In the genomic region with DNA sequence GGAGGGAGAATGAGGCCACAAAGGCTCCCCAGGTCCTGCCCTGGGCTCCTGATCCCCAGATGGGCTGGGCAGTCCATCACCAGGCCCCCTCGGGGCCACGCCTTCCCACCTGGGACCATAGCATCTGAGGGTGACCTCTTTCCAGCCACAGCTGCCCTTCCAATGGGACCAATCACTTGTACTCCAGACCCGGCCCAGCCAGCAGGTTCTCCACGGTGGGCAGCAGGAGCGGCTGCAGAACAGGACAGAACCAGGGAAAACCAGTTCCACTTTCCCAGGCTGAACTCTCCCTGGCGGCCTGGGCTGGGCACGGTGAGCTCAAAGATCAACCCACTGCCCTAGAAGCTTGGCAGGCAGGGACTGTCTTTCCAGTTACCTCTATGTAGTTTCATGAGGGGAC, we compare ENCODE assay signal across 12 cellular contexts.
"Had no signal": no experiment of that assay in that cellular context is flagged by ENCODE, and none has a peak within 500 bp of the region (broad histone marks: within the 10 kb centered on the region; RNA-seq: fewer than 3 reads in every experiment).

No MANE protein-coding gene starts in this region.

- H3K27me3 ChIP-seq: gastroesophageal sphincter, ovary, tibial artery, uterus had no signal

- DNase-seq: activated CD4-positive, CD25-positive, alpha-beta regulatory T cell treated with anti-CD3 and anti-CD28 coated beads, Interleukin-2, amount 50 U/mL, for 72 hours; activated naive CD4-positive, alpha-beta T cell treated with anti-CD3 and anti-CD28 coated beads for 36 hours; activated T-cell treated with anti-CD3 and anti-CD28 coated beads for 4 hours; erythroblast; ovary; stimulated activated CD4-positive, alpha-beta T cell treated with anti-CD3 and anti-CD28 coated beads, Interleukin-4, amount 100 ng/mL, for 1 hour; stimulated activated naive CD4-positive, alpha-beta T cell; T-helper 9 cell; uterus had no signal

- H3K9me3 Mint-ChIP-seq: activated naive CD4-positive, alpha-beta T cell treated with anti-CD3 and anti-CD28 coated beads for 36 hours; neural crest cell had no signal

- H3K27ac Mint-ChIP-seq: activated naive CD4-positive, alpha-beta T cell treated with anti-CD3 and anti-CD28 coated beads for 36 hours had no signal

- H3K4me3 ChIP-seq: gastroesophageal sphincter, ovary, tibial artery, uterus had no signal

- H3K4me1 ChIP-seq: gastroesophageal sphincter, tibial artery, uterus had no signal

- H3K36me3 ChIP-seq: ovary, uterus had no signal

- ATAC-seq: gastroesophageal sphincter had no signal

- H3K4me3 Mint-ChIP-seq: activated naive CD4-positive, alpha-beta T cell treated with anti-CD3 and anti-CD28 coated beads for 36 hours; neural crest cell had no signal

- H3K27ac ChIP-seq: gastroesophageal sphincter, ovary, tibial artery, uterus had no signal

- H3K9me3 ChIP-seq: gastroesophageal sphincter, ovary, tibial artery, uterus had no signal
